8 cellular contexts compared by ENCODE assay signal in genomic region chr6:36848658-36849441, GRCh38. TPM values are rescaled to one million over a fixed set of nuclear protein-coding genes. Genes with fewer than 3 reads are reported as not detected.
DNase-seq lines count a peak whose midpoint lies in the region; ATAC-seq and TF ChIP-seq lines count a peak whose summit lies in the region.

No MANE protein-coding gene starts in this region.

- no peaks in the 10 kb centered on the region; the same call in 1 of the 2 replicates for H3K4me1 ChIP-seq in H9 (ENCODE audit: insufficient read depth, low read length)
- peaks cover 10% of the 10 kb centered on the region; the same call in 1 of the 2 replicates for H3K4me1 ChIP-seq in SJCRH30
- H3K4me1 ChIP-seq in heart right ventricle: peaks cover 4 to 77% (median 57%) of the 10 kb centered on the region in 9 donors
- H3K4me1 ChIP-seq in trophoblast cell (ENCODE audit: control insufficient read depth in 1 of 2, insufficient read depth in 2 of 2, low read length in 2 of 2): peaks cover 24 to 26% of the 10 kb centered on the region in 2 experiments

- WGBS in H9 (ENCODE audit: extremely low coverage, insufficient read length, low lambda C conversion rate): no CpG with 5 or more reads among the region's 26 CpGs
- 17 to 23% methylated on average over 26 of the region's 26 CpGs for WGBS in heart right ventricle, 2 donors
- no CpG with 5 or more reads among the region's 26 CpGs for WGBS in trophoblast cell (ENCODE audit: extremely low coverage, insufficient coverage, insufficient read length)

- H4K12ac ChIP-seq in trophoblast cell (ENCODE audit: low read depth, low read length): no peak overlapping the region

- no peak overlapping the region for H3K56ac ChIP-seq in H9 (ENCODE audit: insufficient read length, low read depth, low read length)

- H2BK12ac ChIP-seq in H9 (ENCODE audit: insufficient read length, low read depth, low read length) (no peak overlapping the region), trophoblast cell (ENCODE audit: low read length) (no peak overlapping the region)

- TF ChIP-seq CTCF in H9 (conservative IDR thresholded peaks at IDR 0.05) (no peak), heart right ventricle (IDR thresholded peaks at IDR 0.05) (no peak)

- H3K36me3 Mint-ChIP-seq in H9 (ENCODE audit: insufficient read depth in 1 of 3, low read depth in 3 of 3): peaks cover 3 to 15% (median 8%) of the 10 kb centered on the region in 3 experiments; a peak in 5 of 7 replicates
- H3K36me3 Mint-ChIP-seq in activated T-helper 17 cell treated with anti-CD3 and anti-CD28 coated beads, Interleukin-2, amount 50 U/mL, for 72 hours (ENCODE audit: low read depth): peaks cover 21% of the 10 kb centered on the region

- intact Hi-C loops in heart right ventricle (cut with DNase I): loop anchor here in 1 of 10 donors (2.0 kb wide), 1 partner anchor 80 kb away; no protein-coding TSS in a partner anchor

- H2AFZ ChIP-seq in H9 (ENCODE audit: low read length) (no peak overlapping the region), trophoblast cell (ENCODE audit: insufficient read depth, low read length, poor library complexity) (no peak overlapping the region)

- no peaks in the 10 kb centered on the region for H3K27me3 ChIP-seq in H9 (ENCODE audit: insufficient read depth, low read length)
- H3K27me3 ChIP-seq in SJCRH30: no peaks in the 10 kb centered on the region
- no peaks in the 10 kb centered on the region for H3K27me3 ChIP-seq in heart right ventricle
- no peaks in the 10 kb centered on the region for H3K27me3 ChIP-seq in trophoblast cell (ENCODE audit: insufficient read depth, low read length)

- H3K79me2 ChIP-seq in H9 (ENCODE audit: insufficient read depth, low read length) (no peaks in the 10 kb centered on the region), trophoblast cell (ENCODE audit: control insufficient read depth, insufficient read depth, low read length, poor library complexity) (no peaks in the 10 kb centered on the region)

- H3K4me3 Mint-ChIP-seq in H9: peak overlapping the region; percentile 43 to 71
- H3K4me3 Mint-ChIP-seq in activated T-helper 17 cell treated with anti-CD3 and anti-CD28 coated beads, Interleukin-2, amount 50 U/mL, for 72 hours: no peak overlapping the region

- peak overlapping the region; percentile 34 for H3K4me3 ChIP-seq in SJCRH30
- peak overlapping the region in 8 of 10 donors; percentile 6 to 43 (median 21) for H3K4me3 ChIP-seq in heart right ventricle
- no peak overlapping the region for H3K4me3 ChIP-seq in trophoblast cell (ENCODE audit: low read depth, low read length)

- H4K8ac ChIP-seq in H9 (replicated peaks; ENCODE audit: insufficient read length, low read depth, low read length): no peak overlapping the region
- H4K8ac ChIP-seq in trophoblast cell (ENCODE audit: low read depth, low read length): no peak overlapping the region

- no peaks in the 10 kb centered on the region for H4K20me1 ChIP-seq in H9 (ENCODE audit: control insufficient read depth, insufficient read depth, insufficient read length)

- 0 out of 2 replicates have a peak, but pooled peaks cover 5% of the 10 kb centered on the region for H3K36me3 ChIP-seq in SJCRH30
- no peaks in the 10 kb centered on the region for H3K36me3 ChIP-seq in heart right ventricle
- no peaks in the 10 kb centered on the region for H3K36me3 ChIP-seq in trophoblast cell (ENCODE audit: control insufficient read depth in 1 of 2, insufficient read depth in 2 of 2, low read length in 2 of 2)

- H3T11ph ChIP-seq in H9 (ENCODE audit: low read length): no peak overlapping the region

- H3K9me3 ChIP-seq in H9 (ENCODE audit: control insufficient read depth, low read depth, low read length) (no peaks in the 10 kb centered on the region), SJCRH30 (replicated peaks) (no peaks in the 10 kb centered on the region), heart right ventricle (peaks cover 0 to 6% (median 0%) of the 10 kb centered on the region in 11 donors), trophoblast cell (ENCODE audit: insufficient read depth, low read depth, low read length) (peaks cover 2% of the 10 kb centered on the region)

- H3K9ac ChIP-seq in H9 (ENCODE audit: extremely low read depth, insufficient read length, low read length) (no peak overlapping the region), trophoblast cell (ENCODE audit: low read length) (no peak overlapping the region)

- peak; percentile 29 to 76 (median 68) for ATAC-seq in heart right ventricle
- ATAC-seq in activated T-helper 17 cell treated with anti-CD3 and anti-CD28 coated beads, Interleukin-2, amount 50 U/mL, for 72 hours (replicated peaks): no peak

- no peak overlapping the region for H3K18ac ChIP-seq in H9 (ENCODE audit: insufficient read length, low read depth, low read length)
- no peak overlapping the region for H3K18ac ChIP-seq in trophoblast cell (ENCODE audit: low read length)

- H2BK5ac ChIP-seq in H9 (ENCODE audit: insufficient read length, low read length): no peak overlapping the region
- H2BK5ac ChIP-seq in trophoblast cell (ENCODE audit: low read depth, low read length, poor library complexity): no peak overlapping the region

- H3K23me2 ChIP-seq in H9 (ENCODE audit: insufficient read length, low read depth, low read length, poor library complexity, severe bottlenecking): peaks cover 4% of the 10 kb centered on the region

- H4K5ac ChIP-seq in H9 (ENCODE audit: insufficient read length, low read depth, low read length): no peak overlapping the region

- H3K23ac ChIP-seq in H9 (ENCODE audit: insufficient read length, low read depth, low read length): no peak overlapping the region
- H3K23ac ChIP-seq in trophoblast cell (ENCODE audit: low read length): no peak overlapping the region

- peaks cover 28 to 36% of the 10 kb centered on the region in 2 experiments for H3K4me1 Mint-ChIP-seq in H9
- H3K4me1 Mint-ChIP-seq in activated T-helper 17 cell treated with anti-CD3 and anti-CD28 coated beads, Interleukin-2, amount 50 U/mL, for 72 hours: peaks cover 5% of the 10 kb centered on the region

- H2AK5ac ChIP-seq in H9 (ENCODE audit: insufficient read length, low read length) (no peak overlapping the region), trophoblast cell (ENCODE audit: low read length) (no peak overlapping the region)

- H3K4me2 ChIP-seq in H9 (ENCODE audit: insufficient read depth, insufficient read length, low read length) (peak overlapping the region; percentile 48), trophoblast cell (ENCODE audit: low read length) (peak overlapping the region; percentile 58)

- H2BK15ac ChIP-seq in H9 (ENCODE audit: low read depth, low read length): no peak overlapping the region

- H3K79me1 ChIP-seq in H9 (ENCODE audit: insufficient read depth, low read depth, low read length, poor library complexity, severe bottlenecking) (no peaks in the 10 kb centered on the region), trophoblast cell (ENCODE audit: low read length) (peaks cover 3% of the 10 kb centered on the region)

- H3K27ac ChIP-seq in H9 (ENCODE audit: insufficient read length, low read depth, low read length): no peak overlapping the region
- H3K27ac ChIP-seq in SJCRH30: no peak overlapping the region
- peak overlapping the region; percentile 74 to 89 (median 84) for H3K27ac ChIP-seq in heart right ventricle
- no peak overlapping the region for H3K27ac ChIP-seq in trophoblast cell (ENCODE audit: low read depth, low read length)

- no peak overlapping the region for H2BK20ac ChIP-seq in H9 (ENCODE audit: low read depth, low read length, poor library complexity, severe bottlenecking)

- peak; percentile 84 for DNase-seq in H9
- DNase-seq in SJCRH30: peak; percentile 70 to 73
- DNase-seq in heart right ventricle: peak; percentile 67
- peak; percentile 83 to 85 for DNase-seq in trophoblast cell
- DNase-seq in effector CD8-positive, alpha-beta T cell (lab: John Stamatoyannopoulos, UW): no peak
- DNase-seq in HuH-7.5 (ENCODE audit: low spot score): no peak
- DNase-seq in NCI-H774 (lab: John Stamatoyannopoulos, UW): no peak

- no peak overlapping the region for H2BK120ac ChIP-seq in H9 (ENCODE audit: low read depth, low read length, poor library complexity, severe bottlenecking)
- no peak overlapping the region for H2BK120ac ChIP-seq in trophoblast cell (ENCODE audit: insufficient read depth, low read length, poor library complexity)

- H4K91ac ChIP-seq in H9 (ENCODE audit: insufficient read length, low read depth, low read length): no peak overlapping the region
- H4K91ac ChIP-seq in trophoblast cell (ENCODE audit: low read depth, low read length): no peak overlapping the region

- peaks cover 7% of the 10 kb centered on the region for H3K27me3 Mint-ChIP-seq in H9 (ENCODE audit: low read depth)
- H3K27me3 Mint-ChIP-seq in activated T-helper 17 cell treated with anti-CD3 and anti-CD28 coated beads, Interleukin-2, amount 50 U/mL, for 72 hours: no peaks in the 10 kb centered on the region

- H3K4ac ChIP-seq in H9 (ENCODE audit: low read depth, low read length) (no peak overlapping the region), trophoblast cell (ENCODE audit: low read depth, low read length) (no peak overlapping the region)

- no peak overlapping the region for H3K27ac Mint-ChIP-seq in H9
- no peak overlapping the region for H3K27ac Mint-ChIP-seq in activated T-helper 17 cell treated with anti-CD3 and anti-CD28 coated beads, Interleukin-2, amount 50 U/mL, for 72 hours

- no peak overlapping the region for H3K14ac ChIP-seq in H9 (ENCODE audit: insufficient read depth, low read length)
- no peak overlapping the region for H3K14ac ChIP-seq in trophoblast cell (ENCODE audit: low read length)

- no peaks in the 10 kb centered on the region for H3K9me3 Mint-ChIP-seq in H9
- H3K9me3 Mint-ChIP-seq in activated T-helper 17 cell treated with anti-CD3 and anti-CD28 coated beads, Interleukin-2, amount 50 U/mL, for 72 hours: no peaks in the 10 kb centered on the region

RNA-seq across cellular contexts. Expression of gene CPNE5, which starts 9.6 kb away (rescaled TPM):
- total RNA-seq in H9 (2021): 0.29 and 0.52 TPM in 2 replicates
- 0.57 TPM in 1 of 2 replicates, not detected in the other for total RNA-seq in SJCRH30 (2014; rRNA removed; shearing (Covaris generic))
- total RNA-seq in heart right ventricle: 10 to 100 TPM in 9 of 10 donors, 1 to 10 TPM in 1; 2.8 to 98.2 (median 29.0) TPM
- polyA plus RNA-seq in heart right ventricle: 10 to 100 TPM in 1 of 2 donors, 1 to 10 TPM in 1; 4.4 to 18.4 TPM
- polyA plus RNA-seq in trophoblast cell (2013): 1.1 and 1.2 TPM in 2 replicates
- 1 to 10 TPM; 2.2 to 3.9 TPM for total RNA-seq in activated T-helper 17 cell treated with anti-CD3 and anti-CD28 coated beads, Interleukin-2, amount 50 U/mL, for 72 hours

RNA-seq across cellular contexts. Expression of gene PPIL1, which starts 25.8 kb away (rescaled TPM):
- total RNA-seq in H9 (2021): 87.8 and 88.3 TPM in 2 replicates
- total RNA-seq in SJCRH30 (2014; rRNA removed; shearing (Covaris generic)): 75.2 and 77.8 TPM in 2 replicates
- 100 to 1,000 TPM in 2 of 10 donors, 10 to 100 TPM in 8; 34.5 to 106 (median 49.2) TPM for total RNA-seq in heart right ventricle
- 10 to 100 TPM; 21.1 to 50.3 TPM for polyA plus RNA-seq in heart right ventricle
- polyA plus RNA-seq in trophoblast cell (2013): 32.6 and 33.1 TPM in 2 replicates
- total RNA-seq in activated T-helper 17 cell treated with anti-CD3 and anti-CD28 coated beads, Interleukin-2, amount 50 U/mL, for 72 hours: 10 to 100 TPM; 23.6 to 60.3 TPM

RNA-seq across cellular contexts. Expression of gene C6orf89, which starts 36.9 kb away (rescaled TPM):
- total RNA-seq in H9 (2021) (11.8 and 12.7 TPM in 2 replicates), heart right ventricle (100 to 1,000 TPM in 1 of 10 donors, 10 to 100 TPM in 9; 64.6 to 104 (median 74.7) TPM)
- 17.0 and 18.5 TPM in 2 replicates for total RNA-seq in SJCRH30 (2014; rRNA removed; shearing (Covaris generic))
- 10 to 100 TPM; 22.5 to 23.1 TPM for polyA plus RNA-seq in heart right ventricle
- polyA plus RNA-seq in trophoblast cell (2013): 17.7 and 18.1 TPM in 2 replicates
- 10 to 100 TPM; 39.3 to 47.0 TPM for total RNA-seq in activated T-helper 17 cell treated with anti-CD3 and anti-CD28 coated beads, Interleukin-2, amount 50 U/mL, for 72 hours

Comparison
In these comparisons a context has a peak if more than half of its experiments do, and no peak if none do; other contexts are left out.
1. DNase-seq: peak in H9 (single experiment), SJCRH30 (2 of 2), heart right ventricle (2 of 2) and trophoblast cell (2 of 2); none in effector CD8-positive, alpha-beta T cell (single experiment), HuH-7.5 (single experiment) and NCI-H774 (single experiment).
2. H3K27ac ChIP-seq: peak in heart right ventricle (10 of 10); none in H9 (single experiment), SJCRH30 (single experiment) and trophoblast cell (single experiment).